In genomic region chr16:30183236-30183960, GRCh38 we compare ENCODE assay signal across 8 cellular contexts. TPM values are rescaled to one million over a fixed set of nuclear protein-coding genes. Genes with fewer than 3 reads are reported as not detected.
DNase-seq lines count a peak whose midpoint lies in the region; ATAC-seq and TF ChIP-seq lines count a peak whose summit lies in the region.

Gene CORO1A, plus strand, starts transcription at chr16:30183602. Its CDS starts 1,608 bp downstream, at chr16:30185210.

- peak within 1 kb of the TSS; percentile 66 for H3K9ac ChIP-seq in mesenchymal stem cell (ENCODE audit: low read length)

- no peak within 1 kb of the TSS for H2BK5ac ChIP-seq in mesenchymal stem cell (ENCODE audit: low read depth, low read length, poor library complexity, severe bottlenecking)

- peak within 1 kb of the TSS; percentile 87 for H3K4me2 ChIP-seq in mesenchymal stem cell (ENCODE audit: low read length, poor library complexity, severe bottlenecking)

- DNase-seq in NCI-H774 (lab: John Stamatoyannopoulos, UW), result peak; percentile 52
- DNase-seq in activated CD4-positive, alpha-beta memory T cell treated with anti-CD3 and anti-CD28 coated beads, Interleukin-2, amount 10 ng/mL, durations not matched to agents 7 days and 5 days, result peak; percentile 90
- peak; percentile 70 for DNase-seq in effector CD8-positive, alpha-beta T cell (lab: John Stamatoyannopoulos, UW)
- peak; percentile 78 for DNase-seq in mesenchymal stem cell
- DNase-seq in stimulated activated CD8-positive, alpha-beta memory T cell treated with anti-CD3 and anti-CD28 coated beads, Interleukin-12 subunit alpha, Interleukin-12 subunit beta, amount 100 ng/mL, for 1 hour (ENCODE audit: low read depth), result peak; percentile 70

- peak; percentile 53 for ATAC-seq in HG03280 (IDR thresholded peaks at IDR 0.05; ENCODE audit: unreplicated experiment)

- H3K4me1 Mint-ChIP-seq in activated CD4-positive, alpha-beta memory T cell treated with anti-CD3 and anti-CD28 coated beads, Interleukin-2, amount 10 ng/mL, durations not matched to agents 7 days and 5 days, result peaks cover 29% of the 10 kb centered on the region

- no peak within 1 kb of the TSS for H3K23ac ChIP-seq in mesenchymal stem cell (ENCODE audit: low read length in 2 of 2)

- H3K18ac ChIP-seq in mesenchymal stem cell (ENCODE audit: low read depth in 1 of 2, low read length in 2 of 2), result peak within 1 kb of the TSS; percentile 52 to 62

- H3K36me3 ChIP-seq in ACC112 (ENCODE audit: insufficient read depth, low read length) (no peaks in the 10 kb centered on the region), mesenchymal stem cell (ENCODE audit: control insufficient read depth in 1 of 2, insufficient read depth in 2 of 2, low read depth in 1 of 2, low read length in 2 of 2) (peaks cover 0 to 21% of the 10 kb centered on the region in 2 experiments)

- H2AK5ac ChIP-seq in mesenchymal stem cell (ENCODE audit: low read length, severe bottlenecking), result no peak within 1 kb of the TSS

- H2BK120ac ChIP-seq in mesenchymal stem cell (ENCODE audit: low read depth, low read length), result no peak within 1 kb of the TSS

- H3K4me3 ChIP-seq in ACC112 (ENCODE audit: low read depth, low read length) (peak within 1 kb of the TSS; percentile 77), mesenchymal stem cell (ENCODE audit: insufficient read depth in 1 of 2, low read depth in 1 of 2, low read length in 2 of 2) (peak within 1 kb of the TSS; percentile 58 to 74)

- peak within 1 kb of the TSS; percentile 100 for H3K4me3 Mint-ChIP-seq in activated CD4-positive, alpha-beta memory T cell treated with anti-CD3 and anti-CD28 coated beads, Interleukin-2, amount 10 ng/mL, durations not matched to agents 7 days and 5 days

- H3K79me1 ChIP-seq in mesenchymal stem cell (replicated peaks; ENCODE audit: low read length, poor library complexity, severe bottlenecking), result peaks cover 11% of the 10 kb centered on the region

- no peaks in the 10 kb centered on the region for H3K9me3 Mint-ChIP-seq in activated CD4-positive, alpha-beta memory T cell treated with anti-CD3 and anti-CD28 coated beads, Interleukin-2, amount 10 ng/mL, durations not matched to agents 7 days and 5 days

- no peaks in the 10 kb centered on the region for H3K79me2 ChIP-seq in ACC112 (ENCODE audit: control insufficient read depth, insufficient read depth, low read length, unreplicated experiment)

- H3K4me1 ChIP-seq in ACC112 (ENCODE audit: control insufficient read depth, insufficient read depth, low read length, unreplicated experiment) (no peaks in the 10 kb centered on the region), mesenchymal stem cell (ENCODE audit: control insufficient read depth, insufficient read depth, low read depth, low read length) (peaks cover 28% of the 10 kb centered on the region)

- H3K27ac Mint-ChIP-seq in activated CD4-positive, alpha-beta memory T cell treated with anti-CD3 and anti-CD28 coated beads, Interleukin-2, amount 10 ng/mL, durations not matched to agents 7 days and 5 days, result peak within 1 kb of the TSS; percentile 99

- WGBS in mesenchymal stem cell, result 1% methylated on average over 46 of the region's 73 CpGs

- no peak within 1 kb of the TSS for H4K91ac ChIP-seq in mesenchymal stem cell (ENCODE audit: low read length)

- no peaks in the 10 kb centered on the region for H3K27me3 Mint-ChIP-seq in activated CD4-positive, alpha-beta memory T cell treated with anti-CD3 and anti-CD28 coated beads, Interleukin-2, amount 10 ng/mL, durations not matched to agents 7 days and 5 days

- H3K27ac ChIP-seq in ACC112 (ENCODE audit: low read depth, low read length) (no peak within 1 kb of the TSS), mesenchymal stem cell (ENCODE audit: low read length, poor library complexity, severe bottlenecking) (peak within 1 kb of the TSS; percentile 28)

- no peaks in the 10 kb centered on the region for H3K9me3 ChIP-seq in mesenchymal stem cell (ENCODE audit: control insufficient read depth, low read length)

- peak within 1 kb of the TSS in 1 of 2 experiments; percentile 58 for H3K14ac ChIP-seq in mesenchymal stem cell (ENCODE audit: low read length in 2 of 2)

- peaks cover 45% of the 10 kb centered on the region for H3K36me3 Mint-ChIP-seq in activated CD4-positive, alpha-beta memory T cell treated with anti-CD3 and anti-CD28 coated beads, Interleukin-2, amount 10 ng/mL, durations not matched to agents 7 days and 5 days (ENCODE audit: low read depth)

- TF ChIP-seq POLR2A in GM18526 (IDR thresholded peaks at IDR 0.05; ENCODE audit: extremely low read depth, insufficient read length), result peak; percentile 95

- no peaks in the 10 kb centered on the region for H3K27me3 ChIP-seq in ACC112 (ENCODE audit: insufficient read depth, low read length)
- peaks cover 0 to 9% of the 10 kb centered on the region in 2 experiments for H3K27me3 ChIP-seq in mesenchymal stem cell (ENCODE audit: control insufficient read depth in 1 of 2, insufficient read depth in 1 of 2, low read length in 2 of 2)

- H2BK15ac ChIP-seq in mesenchymal stem cell (ENCODE audit: low read depth, poor library complexity, severe bottlenecking), result no peak within 1 kb of the TSS

- POLR2A ChIA-PET in activated CD4-positive, alpha-beta memory T cell treated with anti-CD3 and anti-CD28 coated beads, Interleukin-2, amount 10 ng/mL, durations not matched to agents 7 days and 5 days (lab: Charles Lee), result interaction anchor here (0.7 to 7.7 kb wide), 36 partner anchors 16 to 393 kb away, joined by 3 to 92 read pairs (median 4); partner anchors contain the start of genes ALDOA, GDPD3, HIRIP3 and ITGAL

- peak within 1 kb of the TSS; percentile 37 for H2AFZ ChIP-seq in ACC112 (ENCODE audit: low read length, unreplicated experiment)
- H2AFZ ChIP-seq in mesenchymal stem cell (ENCODE audit: low read depth, low read length), result peak within 1 kb of the TSS; percentile 72

- CTCF ChIA-PET in activated CD4-positive, alpha-beta memory T cell treated with anti-CD3 and anti-CD28 coated beads, Interleukin-2, amount 10 ng/mL, durations not matched to agents 7 days and 5 days (lab: Charles Lee), result interaction anchor here (0.5 to 2.3 kb wide), 10 partner anchors 22 to 312 kb away, joined by 3 to 14 read pairs (median 3); partner anchors contain the start of genes DCTPP1 and TBX6

- H2BK12ac ChIP-seq in mesenchymal stem cell (ENCODE audit: low read length in 2 of 2), result peak within 1 kb of the TSS in 1 of 2 experiments; percentile 37

- peak within 1 kb of the TSS; percentile 15 to 21 for H3K4ac ChIP-seq in mesenchymal stem cell (ENCODE audit: low read depth in 1 of 2, low read length in 2 of 2)

- H4K8ac ChIP-seq in mesenchymal stem cell (ENCODE audit: low read length), result peak within 1 kb of the TSS; percentile 5

RNA-seq across cellular contexts. Expression of gene CORO1A, which starts in this region (rescaled TPM):
- 1,000 to 10,000 TPM; 1,737 to 1,754 TPM for total RNA-seq in activated CD4-positive, alpha-beta memory T cell treated with anti-CD3 and anti-CD28 coated beads, Interleukin-2, amount 10 ng/mL, durations not matched to agents 7 days and 5 days
- 1.0 TPM for polyA plus RNA-seq in mesenchymal stem cell (2013, experiment 1 of 2)
- polyA plus RNA-seq in mesenchymal stem cell (2013, experiment 2 of 2), result 0.79 TPM
